1 cellular context compared by ENCODE assay signal in the genomic region with DNA sequence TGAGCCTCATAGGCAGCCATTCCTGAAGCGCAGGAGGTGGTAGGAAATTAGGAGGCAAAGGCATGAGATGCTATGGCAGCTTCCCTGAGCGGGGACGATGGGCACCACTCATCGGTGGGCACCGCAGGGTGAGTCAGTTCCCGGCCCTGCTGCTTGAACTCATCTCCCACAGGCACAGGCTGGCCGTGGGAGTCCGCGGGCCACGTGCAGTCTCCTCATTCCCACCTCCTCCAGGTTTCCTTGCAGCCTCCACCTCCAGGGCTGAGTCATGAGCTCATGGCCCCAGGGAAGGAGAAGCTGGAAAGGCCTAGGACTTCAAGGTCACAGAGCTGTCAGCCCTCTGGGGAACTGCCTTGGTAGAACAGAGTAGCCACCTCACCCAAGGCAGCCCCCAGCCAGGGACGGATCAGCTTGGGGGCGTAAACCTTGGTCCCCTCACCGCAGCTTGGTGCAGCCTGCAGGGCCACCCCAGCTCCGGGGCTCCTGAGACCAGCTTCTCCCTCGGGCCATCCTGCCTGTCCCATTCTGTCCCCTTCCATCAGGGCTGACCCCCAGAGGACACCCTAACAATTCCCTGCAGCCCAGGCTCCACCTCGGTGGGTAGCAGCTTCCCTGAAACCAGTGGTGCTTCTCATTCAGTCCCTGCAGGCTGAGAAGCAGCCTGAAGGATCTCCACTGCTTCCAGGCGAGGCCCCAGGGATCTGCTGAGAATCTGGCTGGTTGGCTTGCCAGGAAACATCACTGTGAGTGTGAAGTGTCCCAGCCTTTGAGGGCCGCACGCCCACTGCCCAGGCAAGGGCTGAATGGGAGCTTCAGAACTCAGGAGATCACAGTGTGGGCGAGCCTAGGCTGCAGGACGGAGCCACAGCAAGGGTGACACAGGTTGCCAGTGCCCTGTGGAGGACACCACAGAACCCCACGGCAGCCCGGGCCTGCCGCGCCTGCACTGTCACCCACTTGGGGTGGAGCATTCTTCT.
TF ChIP-seq lines count a peak whose summit lies in the region.

No MANE protein-coding gene starts in this region.

TF ChIP-seq in HCT116, 20 proteins besides CTCF, POLR2A, EP300 and RAD21 (continued from another document):
- TF ChIP-seq, protein P1, sequence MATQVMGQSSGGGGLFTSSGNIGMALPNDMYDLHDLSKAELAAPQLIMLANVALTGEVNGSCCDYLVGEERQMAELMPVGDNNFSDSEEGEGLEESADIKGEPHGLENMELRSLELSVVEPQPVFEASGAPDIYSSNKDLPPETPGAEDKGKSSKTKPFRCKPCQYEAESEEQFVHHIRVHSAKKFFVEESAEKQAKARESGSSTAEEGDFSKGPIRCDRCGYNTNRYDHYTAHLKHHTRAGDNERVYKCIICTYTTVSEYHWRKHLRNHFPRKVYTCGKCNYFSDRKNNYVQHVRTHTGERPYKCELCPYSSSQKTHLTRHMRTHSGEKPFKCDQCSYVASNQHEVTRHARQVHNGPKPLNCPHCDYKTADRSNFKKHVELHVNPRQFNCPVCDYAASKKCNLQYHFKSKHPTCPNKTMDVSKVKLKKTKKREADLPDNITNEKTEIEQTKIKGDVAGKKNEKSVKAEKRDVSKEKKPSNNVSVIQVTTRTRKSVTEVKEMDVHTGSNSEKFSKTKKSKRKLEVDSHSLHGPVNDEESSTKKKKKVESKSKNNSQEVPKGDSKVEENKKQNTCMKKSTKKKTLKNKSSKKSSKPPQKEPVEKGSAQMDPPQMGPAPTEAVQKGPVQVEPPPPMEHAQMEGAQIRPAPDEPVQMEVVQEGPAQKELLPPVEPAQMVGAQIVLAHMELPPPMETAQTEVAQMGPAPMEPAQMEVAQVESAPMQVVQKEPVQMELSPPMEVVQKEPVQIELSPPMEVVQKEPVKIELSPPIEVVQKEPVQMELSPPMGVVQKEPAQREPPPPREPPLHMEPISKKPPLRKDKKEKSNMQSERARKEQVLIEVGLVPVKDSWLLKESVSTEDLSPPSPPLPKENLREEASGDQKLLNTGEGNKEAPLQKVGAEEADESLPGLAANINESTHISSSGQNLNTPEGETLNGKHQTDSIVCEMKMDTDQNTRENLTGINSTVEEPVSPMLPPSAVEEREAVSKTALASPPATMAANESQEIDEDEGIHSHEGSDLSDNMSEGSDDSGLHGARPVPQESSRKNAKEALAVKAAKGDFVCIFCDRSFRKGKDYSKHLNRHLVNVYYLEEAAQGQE (IDR thresholded peaks at IDR 0.05; ENCODE audit: low read depth) = no peak
